ENCODE assay signal across 15 cellular contexts in the genomic region with DNA sequence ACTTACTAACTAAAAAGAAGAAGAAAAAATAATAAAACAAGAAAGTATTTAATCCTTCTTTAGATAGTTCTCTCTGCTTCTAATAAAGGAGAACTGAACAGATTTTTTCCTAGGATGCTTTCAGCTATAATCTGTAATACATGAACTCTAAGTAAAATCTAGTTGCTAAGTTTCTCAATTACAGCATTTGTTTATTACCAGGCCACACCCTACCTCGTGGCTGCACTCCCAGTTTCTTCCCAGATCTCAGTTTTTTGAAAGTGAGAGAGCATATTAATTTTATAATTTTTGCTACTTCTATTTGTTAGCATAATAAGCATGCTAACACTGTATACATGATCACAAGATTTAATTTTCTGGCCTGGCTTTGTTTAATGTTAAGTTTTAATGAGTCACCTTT.
"Had no signal": no experiment of that assay in that cellular context is flagged by ENCODE, and none has a peak within 500 bp of the region (broad histone marks: within the 10 kb centered on the region; RNA-seq: fewer than 3 reads in every experiment).

No MANE protein-coding gene starts in this region.

- H3K36me3 ChIP-seq: brain microvascular endothelial cell, lower lobe of right lung had no signal

- DNase-seq: activated naive CD8-positive, alpha-beta T cell treated with anti-CD3 and anti-CD28 coated beads for 36 hours; brain microvascular endothelial cell; cortex of kidney; effector CD4-positive, alpha-beta T cell; islet precursor cell; lower lobe of right lung; naive thymus-derived CD4-positive, alpha-beta T cell; retina; SW 1271 had no signal

- H3K9me3 Mint-ChIP-seq: activated naive CD8-positive, alpha-beta T cell treated with anti-CD3 and anti-CD28 coated beads for 36 hours; activated T-helper 1 cell treated with anti-CD3 and anti-CD28 coated beads, Interleukin-12 subunit alpha, Interleukin-12 subunit beta, Interleukin-2, Interleukin-4 antibody, amounts not matched to agents 30 ng/mL and 10 ng/mL and 1 ng/mL, durations not matched to agents 14 hours and 24 hours and 36 hours; naive thymus-derived CD4-positive, alpha-beta T cell; stimulated activated naive CD8-positive, alpha-beta T cell treated with anti-CD3 and anti-CD28 coated beads, Interleukin-15, Interleukin-2, amounts not matched to agents 100 ng/mL and 50 ng/mL, for 24 hours had no signal

- H3K4me3 ChIP-seq: lower lobe of right lung, smooth muscle cell had no signal

- H3K36me3 Mint-ChIP-seq: activated naive CD8-positive, alpha-beta T cell treated with anti-CD3 and anti-CD28 coated beads for 36 hours; mesothelial cell of epicardium; naive thymus-derived CD4-positive, alpha-beta T cell had no signal

- ATAC-seq: lower lobe of right lung; naive thymus-derived CD4-positive, alpha-beta T cell had no signal

- H3K4me2 ChIP-seq: smooth muscle cell had no signal

- H3K27ac ChIP-seq: brain microvascular endothelial cell, lower lobe of right lung had no signal

- H3K4me1 Mint-ChIP-seq: activated naive CD8-positive, alpha-beta T cell treated with anti-CD3 and anti-CD28 coated beads for 36 hours; mesothelial cell of epicardium had no signal

- H3K27ac Mint-ChIP-seq: activated naive CD8-positive, alpha-beta T cell treated with anti-CD3 and anti-CD28 coated beads for 36 hours; activated T-helper 1 cell treated with anti-CD3 and anti-CD28 coated beads, Interleukin-12 subunit alpha, Interleukin-12 subunit beta, Interleukin-2, Interleukin-4 antibody, amounts not matched to agents 30 ng/mL and 10 ng/mL and 1 ng/mL, durations not matched to agents 14 hours and 24 hours and 36 hours; mesothelial cell of epicardium; naive thymus-derived CD4-positive, alpha-beta T cell; stimulated activated naive CD8-positive, alpha-beta T cell treated with anti-CD3 and anti-CD28 coated beads, Interleukin-15, Interleukin-2, amounts not matched to agents 100 ng/mL and 50 ng/mL, for 24 hours had no signal

- H3K9me3 ChIP-seq: lower lobe of right lung had no signal

- H3K4me3 Mint-ChIP-seq: activated naive CD8-positive, alpha-beta T cell treated with anti-CD3 and anti-CD28 coated beads for 36 hours; activated T-helper 1 cell treated with anti-CD3 and anti-CD28 coated beads, Interleukin-12 subunit alpha, Interleukin-12 subunit beta, Interleukin-2, Interleukin-4 antibody, amounts not matched to agents 30 ng/mL and 10 ng/mL and 1 ng/mL, durations not matched to agents 14 hours and 24 hours and 36 hours; mesothelial cell of epicardium; naive thymus-derived CD4-positive, alpha-beta T cell; stimulated activated naive CD8-positive, alpha-beta T cell treated with anti-CD3 and anti-CD28 coated beads, Interleukin-15, Interleukin-2, amounts not matched to agents 100 ng/mL and 50 ng/mL, for 24 hours had no signal

- FAIRE-seq: frontal cortex, TTC549 had no signal

- H3K27me3 ChIP-seq: brain microvascular endothelial cell had no signal

- H3K4me1 ChIP-seq: lower lobe of right lung had no signal
